ENCODE assay signal across 8 cellular contexts in the genomic region with DNA sequence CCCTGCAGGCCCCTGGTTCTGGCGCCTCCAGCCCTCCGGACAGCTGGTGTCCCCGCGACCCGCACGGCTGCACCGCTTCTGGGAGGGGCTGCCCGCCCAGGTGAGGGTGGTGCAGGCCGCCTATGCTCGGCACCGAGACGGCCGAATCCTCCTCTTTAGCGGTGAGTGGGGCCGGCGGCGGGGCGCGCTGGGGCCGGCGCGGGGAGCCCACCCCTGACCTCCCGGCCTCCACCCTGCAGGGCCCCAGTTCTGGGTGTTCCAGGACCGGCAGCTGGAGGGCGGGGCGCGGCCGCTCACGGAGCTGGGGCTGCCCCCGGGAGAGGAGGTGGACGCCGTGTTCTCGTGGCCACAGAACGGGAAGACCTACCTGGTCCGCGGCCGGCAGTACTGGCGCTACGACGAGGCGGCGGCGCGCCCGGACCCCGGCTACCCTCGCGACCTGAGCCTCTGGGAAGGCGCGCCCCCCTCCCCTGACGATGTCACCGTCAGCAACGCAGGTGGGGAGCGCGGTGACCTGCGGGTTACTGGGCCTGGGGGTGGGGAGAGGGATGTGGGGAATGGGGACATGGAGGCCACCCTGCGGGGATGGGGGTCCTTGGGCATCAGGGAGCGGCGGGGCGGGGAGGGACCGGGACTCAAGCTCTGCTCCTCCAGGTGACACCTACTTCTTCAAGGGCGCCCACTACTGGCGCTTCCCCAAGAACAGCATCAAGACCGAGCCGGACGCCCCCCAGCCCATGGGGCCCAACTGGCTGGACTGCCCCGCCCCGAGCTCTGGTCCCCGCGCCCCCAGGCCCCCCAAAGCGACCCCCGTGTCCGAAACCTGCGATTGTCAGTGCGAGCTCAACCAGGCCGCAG. TPM values are rescaled to one million over a fixed set of nuclear protein-coding genes. Genes with fewer than 3 reads are reported as not detected.
DNase-seq lines count a peak whose midpoint lies in the region; ATAC-seq, FAIRE-seq and TF ChIP-seq lines count a peak whose summit lies in the region.

No MANE protein-coding gene starts in this region.

- H3K9ac ChIP-seq in smooth muscle cell (ENCODE audit: low read depth), result peak overlapping the region; percentile 84

- no peak for FAIRE-seq in bronchial epithelial cell (lab: Jason Lieb, UNC)

- H3K4me1 ChIP-seq in RWPE2 (ENCODE audit: insufficient read depth, poor library complexity, severe bottlenecking) (no peaks in the 10 kb centered on the region), smooth muscle cell (ENCODE audit: low read depth) (peaks cover 7% of the 10 kb centered on the region)

- DNase-seq in GM12864 (ENCODE audit: low read depth) (no peak), RWPE2 (ENCODE audit: low spot score) (no peak), bronchial epithelial cell (ENCODE audit: low read depth) (peak; percentile 31), iris pigment epithelial cell (ENCODE audit: low read depth) (peak; percentile 23), smooth muscle cell (lab: John Stamatoyannopoulos, UW; ENCODE audit: unreplicated experiment) (no peak), kidney glomerular epithelial cell (lab: John Stamatoyannopoulos, UW) (no peak)

- H3K27ac ChIP-seq in RWPE2 (ENCODE audit: poor library complexity, severe bottlenecking) (peak overlapping the region; percentile 35), smooth muscle cell (ENCODE audit: low read depth) (no peak overlapping the region)

- peak overlapping the region; percentile 99 for H3K4me2 ChIP-seq in smooth muscle cell

- peak overlapping the region; percentile 97 for H2AFZ ChIP-seq in smooth muscle cell (ENCODE audit: low read depth)

- 24% methylated on average over 22 of the region's 76 CpGs for whole genome bisulfite sequencing in smooth muscle cell (ENCODE audit: low lambda C conversion rate)

- H4K20me1 ChIP-seq in smooth muscle cell (ENCODE audit: low read depth), result peaks cover 9% of the 10 kb centered on the region

- ATAC-seq in HG02763 (IDR thresholded peaks at IDR 0.05; ENCODE audit: unreplicated experiment), result peak; percentile 16
- ATAC-seq in RWPE2 (ENCODE audit: low read depth), result peak; percentile 40
- ATAC-seq in GM21390 (IDR thresholded peaks at IDR 0.05; ENCODE audit: unreplicated experiment), result no peak

- peaks cover 12% of the 10 kb centered on the region for H3F3A ChIP-seq in smooth muscle cell (ENCODE audit: low read depth)

- TF ChIP-seq CTCF in GM12864 (IDR thresholded peaks at IDR 0.05; ENCODE audit: low read depth, low read length, missing control alignments) (peak; percentile 56), RWPE2 (IDR thresholded peaks at IDR 0.05; ENCODE audit: poor library complexity, severe bottlenecking) (no peak), bronchial epithelial cell (IDR thresholded peaks at IDR 0.05; ENCODE audit: insufficient read depth, low read length, severe bottlenecking) (peak; percentile 58), smooth muscle cell (IDR thresholded peaks at IDR 0.05; ENCODE audit: borderline replicate concordance, insufficient read depth, poor library complexity, severe bottlenecking) (no peak)

- H3K27me3 ChIP-seq in RWPE2 (ENCODE audit: insufficient read depth, poor library complexity, severe bottlenecking) (no peaks in the 10 kb centered on the region), bronchial epithelial cell (ENCODE audit: control insufficient read depth, insufficient read depth, low read length) (no peaks in the 10 kb centered on the region), smooth muscle cell (ENCODE audit: low read depth) (no peaks in the 10 kb centered on the region)

- H3K9me3 ChIP-seq in RWPE2 (ENCODE audit: severe bottlenecking) (no peaks in the 10 kb centered on the region), smooth muscle cell (replicated peaks; ENCODE audit: low read depth) (no peaks in the 10 kb centered on the region)

- H3K4me3 ChIP-seq in GM12864 (ENCODE audit: low read depth, low read length) (peak overlapping the region; percentile 87), RWPE2 (ENCODE audit: severe bottlenecking) (peak overlapping the region; percentile 98), bronchial epithelial cell (ENCODE audit: low read depth, low read length) (peak overlapping the region; percentile 93), smooth muscle cell (peak overlapping the region; percentile 99)

- H3K36me3 ChIP-seq in RWPE2 (ENCODE audit: low read depth) (no peaks in the 10 kb centered on the region), bronchial epithelial cell (ENCODE audit: control insufficient read depth, insufficient read depth, low read length) (no peaks in the 10 kb centered on the region), smooth muscle cell (ENCODE audit: low read depth) (no peaks in the 10 kb centered on the region)

- H3K79me2 ChIP-seq in smooth muscle cell (ENCODE audit: low read depth), result no peaks in the 10 kb centered on the region

RNA-seq across cellular contexts. Expression of a gene that starts 7.0 kb away (rescaled TPM):
- total RNA-seq in bronchial epithelial cell, result 0.53 and 2.8 TPM in 2 replicates
- total RNA-seq in smooth muscle cell, result 25.1 and 26.3 TPM in 2 replicates
- 27.7 and 35.0 TPM in 2 replicates for polyA plus RNA-seq in smooth muscle cell

RNA-seq across cellular contexts. Expression of a gene that starts 12.0 kb away (rescaled TPM):
- total RNA-seq in bronchial epithelial cell (under 0.01 and 0.13 TPM in 2 replicates), smooth muscle cell (0.36 and 0.90 TPM in 2 replicates)
- polyA plus RNA-seq in smooth muscle cell, result 1.3 and 3.5 TPM in 2 replicates

RNA-seq across cellular contexts. Expression of a gene that starts 21.7 kb away (rescaled TPM):
- total RNA-seq in bronchial epithelial cell (24.5 and 56.1 TPM in 2 replicates), smooth muscle cell (0.49 and 1.5 TPM in 2 replicates)
- polyA plus RNA-seq in smooth muscle cell, result 0.86 and 7.9 TPM in 2 replicates

RNA-seq across cellular contexts. Expression of a gene that starts 34.6 kb away (rescaled TPM):
- 23.7 and 28.4 TPM in 2 replicates for total RNA-seq in bronchial epithelial cell
- 24.1 and 28.9 TPM in 2 replicates for total RNA-seq in smooth muscle cell
- polyA plus RNA-seq in smooth muscle cell, result 59.4 and 83.9 TPM in 2 replicates

RNA-seq across cellular contexts. Expression of a gene that starts 34.7 kb away (rescaled TPM):
- total RNA-seq in bronchial epithelial cell (1.1 and 5.6 TPM in 2 replicates), smooth muscle cell (63.3 and 73.5 TPM in 2 replicates)
- polyA plus RNA-seq in smooth muscle cell, result 337 and 367 TPM in 2 replicates

Comparison
In these comparisons a context has a peak if more than half of its experiments do, and no peak if none do; other contexts are left out.
1. DNase-seq: peak in bronchial epithelial cell (single experiment) and iris pigment epithelial cell (single experiment); none in GM12864 (single experiment), RWPE2 (single experiment), smooth muscle cell (single experiment) and kidney glomerular epithelial cell (single experiment).
2. CTCF ChIP-seq: peak in GM12864 (single experiment) and bronchial epithelial cell (single experiment); none in RWPE2 (single experiment) and smooth muscle cell (single experiment).
3. RNA of a gene that starts 21.7 kb away (total RNA-seq): 24.5 to 56.1 TPM in bronchial epithelial cell; 0.49 to 1.5 TPM in smooth muscle cell; every median in the first group is over 10 times any median in the second.
4. Peak in every context shown above with its lines, with median percentiles within 50 percentile points of each other: H3K4me3 ChIP-seq.